Comparison of ENCODE assay signal across 12 cellular contexts in genomic region chr11:60764879-60765278, GRCh38.
A peak's percentile ranks its signal among the peaks of the same experiment; 100 is the strongest.
DNase-seq lines count a peak whose midpoint lies in the region; ATAC-seq and TF ChIP-seq lines count a peak whose summit lies in the region.
"Had no signal": no experiment of that assay in that cellular context is flagged by ENCODE, and none has a peak within 500 bp of the region (broad histone marks: within the 10 kb centered on the region; RNA-seq: fewer than 3 reads in every experiment).

No MANE protein-coding gene starts in this region.

- TF ChIP-seq POLR2A in GM18505 (IDR thresholded peaks at IDR 0.05; ENCODE audit: borderline replicate concordance, extremely low read depth, insufficient read depth, insufficient read length) = peak; percentile 29

- DNase-seq in NCI-H69 (lab: John Stamatoyannopoulos, UW) (peak; percentile 37), T-helper 9 cell (no peak), NCI-H1694 (lab: John Stamatoyannopoulos, UW) (no peak), NCI-H1436 treated with DMSO at 0.1 percent for 48 hours (lab: John Stamatoyannopoulos, UW) (no peak)
- no peak for DNase-seq in stimulated activated CD4-positive, alpha-beta T cell treated with anti-CD3 and anti-CD28 coated beads, Interleukin-2, amount 100 ng/mL, for 48 hours
- DNase-seq: activated CD4-positive, alpha-beta T cell treated with anti-CD3 and anti-CD28 coated beads, Interleukin-2, amount 10 ng/mL, durations not matched to agents 24 days and 14 days; activated naive CD8-positive, alpha-beta T cell treated with anti-CD3 and anti-CD28 coated beads for 36 hours; dorsolateral prefrontal cortex; NCI-H226 had no signal

- no peak for ATAC-seq in GM18505 (IDR thresholded peaks at IDR 0.05; ENCODE audit: unreplicated experiment)
- peak; percentile 28 for ATAC-seq in GM19463 (IDR thresholded peaks at IDR 0.05; ENCODE audit: unreplicated experiment)
- ATAC-seq in HG02981 (IDR thresholded peaks at IDR 0.05; ENCODE audit: unreplicated experiment) = peak; percentile 36
